Comparison of ENCODE assay signal across 31 cellular contexts in genomic region chr5:130976491-130976890, GRCh38.
"Had no signal": no experiment of that assay in that cellular context is flagged by ENCODE, and none has a peak within 500 bp of the region (broad histone marks: within the 10 kb centered on the region; RNA-seq: fewer than 3 reads in every experiment).

No MANE protein-coding gene starts in this region.

- H3K9me3 ChIP-seq: esophagus muscularis mucosa, gastrocnemius medialis, heart left ventricle had no signal

- H3K27me3 ChIP-seq: brain microvascular endothelial cell, esophagus muscularis mucosa, foreskin keratinocyte, gastrocnemius medialis, heart left ventricle had no signal

- H3K4me1 ChIP-seq: esophagus muscularis mucosa, gastrocnemius medialis, heart left ventricle had no signal

- H3K27ac ChIP-seq: brain microvascular endothelial cell, coronary artery, esophagus muscularis mucosa, foreskin keratinocyte, gastrocnemius medialis, heart left ventricle, WERI-Rb-1 had no signal

- H3K36me3 ChIP-seq: brain microvascular endothelial cell, esophagus muscularis mucosa, gastrocnemius medialis, heart left ventricle, WERI-Rb-1 had no signal

- DNase-seq: activated B cell treated with CpG ODN at 0.5 μM for 24 hours; activated CD4-positive, alpha-beta T cell treated with anti-CD3 and anti-CD28 coated beads for 48 hours; activated CD4-positive, alpha-beta T cell treated with anti-CD3 and anti-CD28 coated beads, Interleukin-2, amount 50 U/mL, for 1 hour; activated CD4-positive, alpha-beta T cell treated with anti-CD3 and anti-CD28 coated beads, Interleukin-2, amount 50 U/mL, for 48 hours; activated CD8-positive, alpha-beta memory T cell treated with anti-CD3 and anti-CD28 coated beads for 24 hours; activated CD8-positive, alpha-beta T cell treated with anti-CD3 and anti-CD28 coated beads for 36 hours; activated effector memory CD4-positive, alpha-beta T cell treated with Interleukin-2 at 50 U/mL for 16 hours; activated gamma-delta T cell treated with Interleukin-2 at 50 U/mL for 16 hours; activated naive CD4-positive, alpha-beta T cell treated with anti-CD3 and anti-CD28 coated beads, Interleukin-2, amount 50 U/mL, for 16 hours; activated naive CD4-positive, alpha-beta T cell treated with Interleukin-2 at 50 U/mL for 16 hours; activated T-cell treated with anti-CD3 and anti-CD28 coated beads, Interleukin-2, amount 50 U/mL, for 4 hours; amniotic stem cell; anterior cingulate cortex; brain microvascular endothelial cell; dermis blood vessel endothelial cell; effector CD4-positive, alpha-beta T cell; effector memory CD8-positive, alpha-beta T cell; erythroblast; gastrocnemius medialis; glutamatergic neuron; heart left ventricle; T-helper 17 cell; T1000; WERI-Rb-1 had no signal

- H3K4me3 ChIP-seq: coronary artery, esophagus muscularis mucosa, gastrocnemius medialis, heart left ventricle had no signal

- FAIRE-seq: astrocyte, bronchial epithelial cell had no signal

- ATAC-seq: activated CD4-positive, CD25-positive, alpha-beta regulatory T cell treated with anti-CD3 and anti-CD28 coated beads, Interleukin-2, amount 50 U/mL, for 24 hours; activated CD8-positive, alpha-beta T cell treated with anti-CD3 and anti-CD28 coated beads for 36 hours; activated T-cell treated with anti-CD3 and anti-CD28 coated beads, Interleukin-2, amount 50 U/mL, for 4 hours; activated T-helper 17 cell treated with anti-CD3 and anti-CD28 coated beads, Interleukin-2, amount 50 U/mL, for 72 hours; effector memory CD8-positive, alpha-beta T cell; gastrocnemius medialis; heart left ventricle; T-helper 17 cell had no signal
